Comparison of ENCODE assay signal across 10 cellular contexts in genomic region chr6:69813508-69813907, GRCh38. TPM values are rescaled to one million over a fixed set of nuclear protein-coding genes. Genes with fewer than 3 reads are reported as not detected.
DNase-seq lines count a peak whose midpoint lies in the region; ATAC-seq, FAIRE-seq and TF ChIP-seq lines count a peak whose summit lies in the region.
"Had no signal": no experiment of that assay in that cellular context is flagged by ENCODE, and none has a peak within 500 bp of the region (broad histone marks: within the 10 kb centered on the region; RNA-seq: fewer than 3 reads in every experiment).

No MANE protein-coding gene starts in this region.

- peak overlapping the region in 4 of 6 donors; percentile 30 to 76 (median 54) for H3K27ac Mint-ChIP-seq in immature natural killer cell
- H3K27ac Mint-ChIP-seq: dendritic cell treated with granulocyte-macrophage colony-stimulating factor and Interleukin-4, amounts not matched to agents 40 ng/mL and 50 ng/mL, for 4 days had no signal

- FAIRE-seq in GM12891 (lab: Jason Lieb, UNC), result peak; percentile 28

- H3K9me3 Mint-ChIP-seq in immature natural killer cell, result no peaks in the 10 kb centered on the region
- H3K9me3 Mint-ChIP-seq: dendritic cell treated with granulocyte-macrophage colony-stimulating factor and Interleukin-4, amounts not matched to agents 40 ng/mL and 50 ng/mL, for 4 days had no signal

- DNase-seq in GM12891 (ENCODE audit: insufficient read length, low spot score) (no peak), NAMALWA (ENCODE audit: low spot score) (peak; percentile 46), immature natural killer cell (no peak), NCI-H1436 (lab: John Stamatoyannopoulos, UW) (no peak), HuH-7.5 (ENCODE audit: low spot score) (no peak)
- no peak for DNase-seq in stimulated activated CD4-positive, alpha-beta T cell treated with anti-CD3 and anti-CD28 coated beads, Interleukin-4, amount 100 ng/mL, for 1 hour
- no peak for DNase-seq in activated CD4-positive, alpha-beta T cell treated with anti-CD3 and anti-CD28 coated beads, Interleukin-2, amount 50 U/mL, for 4 hours

- H3K36me3 Mint-ChIP-seq in immature natural killer cell, result peaks cover 0 to 4% (median 0%) of the 10 kb centered on the region in 3 donors

- H3K4me3 Mint-ChIP-seq in immature natural killer cell, result peak overlapping the region in 3 of 5 donors; percentile 8 to 30 (median 28)
- H3K4me3 Mint-ChIP-seq: dendritic cell treated with granulocyte-macrophage colony-stimulating factor and Interleukin-4, amounts not matched to agents 40 ng/mL and 50 ng/mL, for 4 days had no signal

- peaks cover 36 to 45% of the 10 kb centered on the region in 2 donors for H3K4me1 Mint-ChIP-seq in immature natural killer cell

- TF ChIP-seq POLR2A in GM12891 (IDR thresholded peaks at IDR 0.05; ENCODE audit: low read depth, low read length), result no peak

- peaks cover 4 to 7% (median 5%) of the 10 kb centered on the region in 3 donors for H3K27me3 Mint-ChIP-seq in immature natural killer cell (ENCODE audit: low read depth in 3 of 3)

- peak; percentile 41 for ATAC-seq in GM21737 (IDR thresholded peaks at IDR 0.05; ENCODE audit: unreplicated experiment)
- ATAC-seq: Panc1 had no signal

TF ChIP-seq in GM12891, 5 proteins besides CTCF, POLR2A, EP300 and RAD21:
- TF ChIP-seq SPI1 (IDR thresholded peaks at IDR 0.05; ENCODE audit: low read depth, low read length) (peak; percentile 55), PAX5 (IDR thresholded peaks at IDR 0.05; ENCODE audit: insufficient read depth, low read length, severe bottlenecking) (no peak)
TF ChIP-seq in GM12891: peak in this region for 1.

RNA-seq across cellular contexts. Expression of gene LMBRD1, which starts 16.7 kb away (rescaled TPM):
- 13.4 TPM for polyA plus RNA-seq in GM12891 (2012; ENCODE audit: low read depth, missing spikeins)
- 10 to 100 TPM; 30.9 to 49.7 (median 37.2) TPM for polyA plus RNA-seq in immature natural killer cell

RNA-seq across cellular contexts. Expression of gene COL19A1, which starts 52.8 kb away (rescaled TPM):
- polyA plus RNA-seq in GM12891 (2012; ENCODE audit: low read depth, missing spikeins), result 1.2 TPM
- polyA plus RNA-seq in immature natural killer cell, result not detected
